In the genomic region with DNA sequence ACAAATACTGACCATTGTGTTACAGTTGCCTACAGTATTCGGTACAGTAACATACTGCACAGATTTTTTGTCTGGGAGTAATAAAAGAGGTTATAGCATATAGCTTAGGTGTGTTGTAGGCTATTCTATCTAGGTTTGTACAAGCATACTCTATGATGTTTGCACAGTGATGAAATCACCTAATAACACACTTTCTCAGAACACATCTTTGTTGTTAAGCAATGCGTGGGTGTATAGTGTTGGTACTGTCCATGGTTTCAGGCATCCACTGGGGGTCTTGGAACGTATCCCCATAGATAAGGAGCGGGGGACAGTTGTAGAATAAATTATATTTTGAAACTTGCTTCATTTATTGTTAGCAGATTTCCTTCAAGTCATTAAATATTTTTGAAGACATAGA, we compare ENCODE assay signal across 15 cellular contexts.
DNase-seq lines count a peak whose midpoint lies in the region; ATAC-seq, FAIRE-seq and TF ChIP-seq lines count a peak whose summit lies in the region.
"Had no signal": no experiment of that assay in that cellular context is flagged by ENCODE, and none has a peak within 500 bp of the region (broad histone marks: within the 10 kb centered on the region; RNA-seq: fewer than 3 reads in every experiment).

No MANE protein-coding gene starts in this region.

- no peaks in the 10 kb centered on the region for H3K27me3 ChIP-seq in foreskin keratinocyte
- H3K27me3 ChIP-seq: BLaER1 had no signal

- no peak overlapping the region for H3K27ac ChIP-seq in foreskin keratinocyte
- H3K27ac ChIP-seq: 22Rv1, BLaER1 had no signal

- ATAC-seq in left colon (peak; percentile 40), foreskin keratinocyte (no peak)
- ATAC-seq: GM12878 had no signal

- DNase-seq in DMS53 (lab: John Stamatoyannopoulos, UW) (peak; percentile 13), DMS53 treated with DMSO at 0.1 percent for 48 hours (lab: John Stamatoyannopoulos, UW; ENCODE audit: unreplicated experiment) (no peak), HTR-8/SVneo (ENCODE audit: insufficient read length, low spot score) (no peak), left colon (no peak), foreskin keratinocyte (no peak), NCI-H2107 (lab: John Stamatoyannopoulos, UW) (no peak)
- no peak for DNase-seq in activated CD4-positive, alpha-beta T cell treated with anti-CD3 and anti-CD28 coated beads, Interleukin-2, amount 50 U/mL, for 48 hours
- DNase-seq: AML-193, DMS79, H9, KBM-7 had no signal

- no peaks in the 10 kb centered on the region for H3K4me1 ChIP-seq in foreskin keratinocyte
- H3K4me1 ChIP-seq: BLaER1 had no signal

- peak; percentile 36 for FAIRE-seq in HTR-8/SVneo (lab: Jason Lieb, UNC)
- FAIRE-seq: GM12878, GM18507 had no signal

- TF ChIP-seq CTCF in foreskin keratinocyte (conservative IDR thresholded peaks at IDR 0.05): no peak

- intact Hi-C loops in left colon (cut with DNase I, micrococcal nuclease): no loop called here
